ENCODE assay signal across 15 cellular contexts in genomic region chr3:122774564-122774963, GRCh38. TPM values are rescaled to one million over a fixed set of nuclear protein-coding genes. Genes with fewer than 3 reads are reported as not detected.
DNase-seq lines count a peak whose midpoint lies in the region; ATAC-seq and TF ChIP-seq lines count a peak whose summit lies in the region.
"Had no signal": no experiment of that assay in that cellular context is flagged by ENCODE, and none has a peak within 500 bp of the region (broad histone marks: within the 10 kb centered on the region; RNA-seq: fewer than 3 reads in every experiment).

No MANE protein-coding gene starts in this region.

- no peak for TF ChIP-seq POLR2A in HCT116 (IDR thresholded peaks at IDR 0.05; ENCODE audit: borderline replicate concordance, extremely low read depth, insufficient read depth, insufficient read length)

- H4K20me1 ChIP-seq in HCT116 (ENCODE audit: insufficient read depth): no peaks in the 10 kb centered on the region

- no peak overlapping the region for H3K27ac ChIP-seq in HCT116 (ENCODE audit: low read depth, low read length)

- no peak overlapping the region for H3K9ac ChIP-seq in HCT116 (ENCODE audit: low read length)

- H3K27me3 Mint-ChIP-seq in memory B cell: no peaks in the 10 kb centered on the region
- H3K27me3 Mint-ChIP-seq: natural killer cell treated with Interleukin-12 subunit alpha and Interleukin-12 subunit beta and Interleukin-15 and Interleukin-18, amount 100 ng/mL, for 72 hours had no signal

- no peaks in the 10 kb centered on the region for H3K9me3 ChIP-seq in HCT116 (ENCODE audit: control insufficient read depth in 1 of 2, insufficient read depth in 1 of 2, low read depth in 1 of 2, low read length in 2 of 2)
- H3K9me3 ChIP-seq: HAP-1 had no signal

- DNase-seq in EL (peak; percentile 48), HCT116 (ENCODE audit: low read depth, low spot score) (no peak), amniotic epithelial cell (ENCODE audit: low read depth) (peak; percentile 73), memory B cell (ENCODE audit: low spot score in 2 of 2) (no peak), kidney glomerular epithelial cell (lab: John Stamatoyannopoulos, UW) (no peak)
- DNase-seq in stimulated activated CD4-positive, alpha-beta T cell treated with anti-CD3 and anti-CD28 coated beads, Interleukin-1b, Interleukin-23, amount 100 ng/mL, for 48 hours: no peak
- no peak for DNase-seq in activated CD4-positive, CD25-positive, alpha-beta regulatory T cell (lab: John Stamatoyannopoulos, UW)
- DNase-seq: activated CD4-positive, alpha-beta T cell treated with anti-CD3 and anti-CD28 coated beads for 1 hour; activated naive CD4-positive, alpha-beta T cell treated with anti-CD3 and anti-CD28 coated beads, Interleukin-2, amount 50 U/mL, for 16 hours; CD8-positive, alpha-beta T cell; NCI-H187 treated with DMSO at 0.1 percent for 48 hours; substantia nigra had no signal

- no peak overlapping the region for H3K4me3 Mint-ChIP-seq in memory B cell
- H3K4me3 Mint-ChIP-seq: CD8-positive, alpha-beta T cell; natural killer cell treated with Interleukin-12 subunit alpha and Interleukin-12 subunit beta and Interleukin-15 and Interleukin-18, amount 100 ng/mL, for 72 hours had no signal

- POLR2A ChIA-PET in HCT116 (lab: Charles Lee): no interaction called here

- peaks cover 7% of the 10 kb centered on the region for H3K4me1 Mint-ChIP-seq in memory B cell

- 0 out of 6 replicates have a peak, but pooled peaks of 1 of the 3 experiments have one; percentile 13 for TF ChIP-seq CTCF in HCT116 (IDR thresholded peaks at IDR 0.05 in 2 of 3, conservative IDR thresholded peaks at IDR 0.05 in 1 of 3; ENCODE audit: borderline replicate concordance in 1 of 3, insufficient read depth in 1 of 3, low read depth in 2 of 3, low read length in 2 of 3)

- H3K4me2 ChIP-seq in HCT116 (ENCODE audit: low read length): no peak overlapping the region

- TF ChIP-seq RAD21 in HCT116 (IDR thresholded peaks at IDR 0.05; ENCODE audit: low read depth): no peak

- peak; percentile 53 for ATAC-seq in HCT116
- no peak for ATAC-seq in memory B cell (ENCODE audit: low read depth)
- no peak for ATAC-seq in GM19397 (IDR thresholded peaks at IDR 0.05; ENCODE audit: unreplicated experiment)
- ATAC-seq: CD8-positive, alpha-beta T cell had no signal

- RAD21 ChIA-PET in HCT116 (lab: Charles Lee; ENCODE audit: low non-redundant PET in 1 of 2, low total read pairs in 2 of 2, uncharacterized antibody in 2 of 2, unreplicated experiment in 2 of 2): no interaction called here

- intact Hi-C loops in HCT116 (cut with micrococcal nuclease): no loop called here

- no peaks in the 10 kb centered on the region for H3K36me3 ChIP-seq in HCT116 (ENCODE audit: control insufficient read depth in 1 of 2, insufficient read depth in 2 of 2, low read length in 2 of 2)
- H3K36me3 ChIP-seq: HAP-1 had no signal

- H3K4me3 ChIP-seq in HCT116 (replicated peaks in 1 of 2; ENCODE audit: low read depth in 1 of 2, low read length in 2 of 2): no peak overlapping the region
- H3K4me3 ChIP-seq: HAP-1 had no signal

- H3K79me2 ChIP-seq in HCT116 (ENCODE audit: insufficient read depth, low read length): no peaks in the 10 kb centered on the region

- H3K36me3 Mint-ChIP-seq in memory B cell: peaks cover 10% of the 10 kb centered on the region
- H3K36me3 Mint-ChIP-seq: natural killer cell treated with Interleukin-12 subunit alpha and Interleukin-12 subunit beta and Interleukin-15 and Interleukin-18, amount 100 ng/mL, for 72 hours had no signal

- H3K9me2 ChIP-seq in HCT116 (ENCODE audit: insufficient read depth): no peaks in the 10 kb centered on the region

- H3K4me1 ChIP-seq in HCT116 (ENCODE audit: control insufficient read depth in 1 of 2, insufficient read depth in 2 of 2, low read length in 2 of 2): no peaks in the 10 kb centered on the region
- H3K4me1 ChIP-seq: HAP-1 had no signal

- no peak overlapping the region for H2AFZ ChIP-seq in HCT116 (ENCODE audit: low read depth, low read length, poor library complexity, severe bottlenecking)

- no peaks in the 10 kb centered on the region for H3K27me3 ChIP-seq in HCT116 (ENCODE audit: insufficient read depth, low read length)

- CTCF ChIA-PET in HCT116 (lab: Charles Lee): no interaction called here

- no peaks in the 10 kb centered on the region for H3K9me3 Mint-ChIP-seq in memory B cell
- H3K9me3 Mint-ChIP-seq: CD8-positive, alpha-beta T cell; natural killer cell treated with Interleukin-12 subunit alpha and Interleukin-12 subunit beta and Interleukin-15 and Interleukin-18, amount 100 ng/mL, for 72 hours had no signal

- peak overlapping the region; percentile 4 for H3K27ac Mint-ChIP-seq in memory B cell
- H3K27ac Mint-ChIP-seq: CD8-positive, alpha-beta T cell; natural killer cell treated with Interleukin-12 subunit alpha and Interleukin-12 subunit beta and Interleukin-15 and Interleukin-18, amount 100 ng/mL, for 72 hours had no signal

- no TSS peak for BruUV-seq in HCT116 (replicated peaks; lab: Mats Ljungman, UMichigan)

TF ChIP-seq in HCT116, 20 proteins besides CTCF, POLR2A, EP300 and RAD21:
- TF ChIP-seq SIN3A (IDR thresholded peaks at IDR 0.05; ENCODE audit: low read depth): no peak
- TF ChIP-seq ZNF274 (IDR thresholded peaks at IDR 0.05; ENCODE audit: low read depth, low read length): no peak
- TF ChIP-seq MAX (IDR thresholded peaks at IDR 0.05): no peak
- TF ChIP-seq FOSL1 (IDR thresholded peaks at IDR 0.05; ENCODE audit: low read depth): no peak
- no peak for TF ChIP-seq EZH2phosphoT487 (IDR thresholded peaks at IDR 0.05; ENCODE audit: borderline replicate concordance)
- no peak for TF ChIP-seq REST (IDR thresholded peaks at IDR 0.05; ENCODE audit: low read depth)
- no peak for TF ChIP-seq CBX3 (IDR thresholded peaks at IDR 0.05; ENCODE audit: low read depth)
- no peak for TF ChIP-seq ATF3 (IDR thresholded peaks at IDR 0.05)
- no peak for TF ChIP-seq SRF (IDR thresholded peaks at IDR 0.05; ENCODE audit: low read depth)
- no peak for TF ChIP-seq POLR2AphosphoS5 (IDR thresholded peaks at IDR 0.05; ENCODE audit: low read depth, low read length)
- TF ChIP-seq TCF7L2 (IDR thresholded peaks at IDR 0.05; ENCODE audit: borderline replicate concordance, extremely low read depth, insufficient read depth, insufficient read length): no peak
- no peak for TF ChIP-seq YY1 (IDR thresholded peaks at IDR 0.05; ENCODE audit: extremely low read depth, insufficient replicate concordance, low read depth, low read length)
- no peak for TF ChIP-seq EZH2 (IDR thresholded peaks at IDR 0.05)
- TF ChIP-seq CEBPB (IDR thresholded peaks at IDR 0.05; ENCODE audit: low read depth): no peak
- TF ChIP-seq ZFX (IDR thresholded peaks at IDR 0.05): no peak
- no peak for TF ChIP-seq SP1 (IDR thresholded peaks at IDR 0.05; ENCODE audit: low read depth)
- no peak for TF ChIP-seq JUND (IDR thresholded peaks at IDR 0.05)
- TF ChIP-seq EGR1 (IDR thresholded peaks at IDR 0.05; ENCODE audit: low read depth): no peak
- no peak for TF ChIP-seq ZBTB33 (IDR thresholded peaks at IDR 0.05; ENCODE audit: extremely low read depth, insufficient replicate concordance, low read length)

RNA-seq across cellular contexts. Expression of gene HSPBAP1, which starts 19.1 kb away (rescaled TPM):
- total RNA-seq in HCT116 (2021; ENCODE audit: unreplicated experiment): 6.6 TPM
- polyA plus RNA-seq in HCT116 (2012): 2.5 and 4.6 TPM in 2 replicates

RNA-seq across cellular contexts. Expression of gene SLC49A4, which starts 20.3 kb away (rescaled TPM):
- total RNA-seq in HCT116 (2021; ENCODE audit: unreplicated experiment): 11.3 TPM
- polyA plus RNA-seq in HCT116 (2012): 4.6 and 5.2 TPM in 2 replicates

Comparison
In these comparisons a context has a peak if more than half of its experiments do, and no peak if none do; other contexts are left out.
1. DNase-seq: peak in EL (single experiment) and amniotic epithelial cell (single experiment); none in HCT116 (single experiment), memory B cell (0 of 2), stimulated activated CD4-positive, alpha-beta T cell treated with anti-CD3 and anti-CD28 coated beads, Interleukin-1b, Interleukin-23, amount 100 ng/mL, for 48 hours (single experiment), activated CD4-positive, CD25-positive, alpha-beta regulatory T cell (0 of 4) and kidney glomerular epithelial cell (single experiment).